In genomic region chr17:79622776-79623175, GRCh38 we compare ENCODE assay signal across 1 cellular context.
TF ChIP-seq lines count a peak whose summit lies in the region.

No MANE protein-coding gene starts in this region.

TF ChIP-seq in WTC11, 78 proteins besides CTCF, POLR2A, EP300 and RAD21 (continued from another document):
- no peak for TF ChIP-seq ZNF532 (CRISPR knock-in tag; IDR thresholded peaks at IDR 0.05; ENCODE audit: borderline replicate concordance)
- no peak for TF ChIP-seq TEAD4 (CRISPR knock-in tag; IDR thresholded peaks at IDR 0.05)
- no peak for TF ChIP-seq ELF4 (CRISPR knock-in tag; IDR thresholded peaks at IDR 0.05; ENCODE audit: low read depth)
- TF ChIP-seq ZBTB43 (CRISPR knock-in tag; IDR thresholded peaks at IDR 0.05), result no peak
